In genomic region chr11:13338437-13339069, GRCh38 we compare ENCODE assay signal across 9 cellular contexts.
DNase-seq lines count a peak whose midpoint lies in the region; ATAC-seq, FAIRE-seq and TF ChIP-seq lines count a peak whose summit lies in the region.
"Had no signal": no experiment of that assay in that cellular context is flagged by ENCODE, and none has a peak within 500 bp of the region (broad histone marks: within the 10 kb centered on the region; RNA-seq: fewer than 3 reads in every experiment).

No MANE protein-coding gene starts in this region.

- TF ChIP-seq CTCF in HepG2 (CRISPR knock-in tag; IDR thresholded peaks at IDR 0.05): no peak

- no peaks in the 10 kb centered on the region for H3K79me2 ChIP-seq in HepG2 (ENCODE audit: insufficient read depth, low read length)

- peaks cover 22% of the 10 kb centered on the region for H3K4me1 ChIP-seq in HepG2 (ENCODE audit: insufficient read depth, low read length)

- no peak overlapping the region for H2AFZ ChIP-seq in HepG2 (ENCODE audit: low read length)

- WGBS in HepG2 (ENCODE audit: low lambda C conversion rate): 87% methylated on average over 4 of the region's 8 CpGs

- TF ChIP-seq POLR2A in HepG2 (IDR thresholded peaks at IDR 0.05; ENCODE audit: insufficient read depth in 1 of 2, low read depth in 2 of 2, low read length in 2 of 2): no peak

- peak overlapping the region; percentile 74 for H3K4me3 Mint-ChIP-seq in activated naive CD4-positive, alpha-beta T cell treated with anti-CD3 and anti-CD28 coated beads, Interleukin-2, amount 50 U/mL, for 24 hours
- peak overlapping the region in 1 of 2 donors; percentile 65 for H3K4me3 Mint-ChIP-seq in stimulated activated naive B cell treated with anti-CD40 and anti-IgM and Interleukin-4, amounts not matched to agents 10 μg/mL and 1 μg/mL and 100 μg/mL, for 72 hours

- POLR2A ChIA-PET in HepG2 (lab: Yijun Ruan, JAX): no interaction called here

- CTCF ChIA-PET in HepG2 (lab: Yijun Ruan, JAX; ENCODE audit: low intra/inter-chr PET ratio, low total read pairs): no interaction called here

- H3K36me3 ChIP-seq in HepG2 (replicated peaks in 1 of 2; ENCODE audit: control insufficient read depth in 1 of 2, insufficient read depth in 2 of 2, low read length in 2 of 2): no peaks in the 10 kb centered on the region

- H3K36me3 Mint-ChIP-seq in activated naive CD4-positive, alpha-beta T cell treated with anti-CD3 and anti-CD28 coated beads, Interleukin-2, amount 50 U/mL, for 24 hours: no peaks in the 10 kb centered on the region
- peaks cover 0 to 10% of the 10 kb centered on the region in 2 donors for H3K36me3 Mint-ChIP-seq in stimulated activated naive B cell treated with anti-CD40 and anti-IgM and Interleukin-4, amounts not matched to agents 10 μg/mL and 1 μg/mL and 100 μg/mL, for 72 hours

- ATAC-seq in HepG2 (no peak), GM19328 (IDR thresholded peaks at IDR 0.05; ENCODE audit: unreplicated experiment) (no peak), HG02588 (IDR thresholded peaks at IDR 0.05; ENCODE audit: unreplicated experiment) (no peak)
- ATAC-seq in stimulated activated naive B cell treated with anti-CD40 and anti-IgM and Interleukin-4, amounts not matched to agents 10 μg/mL and 1 μg/mL and 100 μg/mL, for 72 hours (replicated peaks): no peak

- TF ChIP-seq EP300 in HepG2 (IDR thresholded peaks at IDR 0.05; ENCODE audit: low read depth in 2 of 2, low read length in 2 of 2): no peak
- TF ChIP-seq EP300 in HepG2 (CRISPR knock-in tag; IDR thresholded peaks at IDR 0.05; ENCODE audit: borderline replicate concordance): no peak

- BruUV-seq in HepG2 (replicated peaks; lab: Mats Ljungman, UMichigan): no TSS peak

- FAIRE-seq in HepG2 (lab: Jason Lieb, UNC): no peak
- FAIRE-seq: colon had no signal

- H3K4me1 Mint-ChIP-seq in activated naive CD4-positive, alpha-beta T cell treated with anti-CD3 and anti-CD28 coated beads, Interleukin-2, amount 50 U/mL, for 24 hours: peaks cover 69% of the 10 kb centered on the region
- H3K4me1 Mint-ChIP-seq in stimulated activated naive B cell treated with anti-CD40 and anti-IgM and Interleukin-4, amounts not matched to agents 10 μg/mL and 1 μg/mL and 100 μg/mL, for 72 hours: peaks cover 40 to 67% of the 10 kb centered on the region in 2 donors

- H3K27ac ChIP-seq in HepG2 (ENCODE audit: extremely low read length, insufficient read depth, low read length): no peak overlapping the region

- peak overlapping the region; percentile 10; the same call in 1 of the 2 replicates for H3K4me2 ChIP-seq in HepG2 (ENCODE audit: low read depth, low read length)

- H3K4me3 ChIP-seq in HepG2 (replicated peaks in 1 of 3; ENCODE audit: insufficient read depth in 1 of 3, low read depth in 2 of 3, low read length in 3 of 3): no peak overlapping the region

- H3K9me3 ChIP-seq in HepG2 (ENCODE audit: low read length): no peaks in the 10 kb centered on the region

- DNase-seq in A172 (ENCODE audit: low spot score): peak; percentile 82
- peak; percentile 35 for DNase-seq in HPDE6-E6E7 (ENCODE audit: extremely low spot score)
- DNase-seq in HepG2 (ENCODE audit: low spot score): no peak
- DNase-seq in stimulated activated naive B cell treated with anti-CD40 and anti-IgM and Interleukin-4, amounts not matched to agents 10 μg/mL and 1 μg/mL and 100 μg/mL, for 72 hours: no peak
- DNase-seq in DMS114 treated with DMSO at 0.1 percent for 48 hours (lab: John Stamatoyannopoulos, UW; ENCODE audit: unreplicated experiment): no peak

- no peaks in the 10 kb centered on the region for H4K20me1 ChIP-seq in HepG2 (ENCODE audit: insufficient read depth, low read length)

- H3K27me3 Mint-ChIP-seq in activated naive CD4-positive, alpha-beta T cell treated with anti-CD3 and anti-CD28 coated beads, Interleukin-2, amount 50 U/mL, for 24 hours: no peaks in the 10 kb centered on the region
- no peaks in the 10 kb centered on the region for H3K27me3 Mint-ChIP-seq in stimulated activated naive B cell treated with anti-CD40 and anti-IgM and Interleukin-4, amounts not matched to agents 10 μg/mL and 1 μg/mL and 100 μg/mL, for 72 hours

- no peak overlapping the region for H3K9ac ChIP-seq in HepG2 (ENCODE audit: insufficient read depth, low read depth, low read length)

- in situ Hi-C loops in HepG2 (cut with HindIII; ENCODE audit: extremely low pct_ligation_motif_present, low pct_unique_long_range_greater_than_20kb): no loop called here

- intact Hi-C loops in HepG2 (cut with micrococcal nuclease; ENCODE audit: unreplicated experiment): loop anchor here (10.0 kb wide), 1 partner anchor 64 kb away; the partner anchor contains the start of gene BMAL1

- H3K9me3 Mint-ChIP-seq in activated naive CD4-positive, alpha-beta T cell treated with anti-CD3 and anti-CD28 coated beads, Interleukin-2, amount 50 U/mL, for 24 hours: no peaks in the 10 kb centered on the region
- no peaks in the 10 kb centered on the region for H3K9me3 Mint-ChIP-seq in stimulated activated naive B cell treated with anti-CD40 and anti-IgM and Interleukin-4, amounts not matched to agents 10 μg/mL and 1 μg/mL and 100 μg/mL, for 72 hours

- no peak for TF ChIP-seq RAD21 in HepG2 (CRISPR knock-in tag; IDR thresholded peaks at IDR 0.05)

- peak overlapping the region; percentile 76 for H3K27ac Mint-ChIP-seq in activated naive CD4-positive, alpha-beta T cell treated with anti-CD3 and anti-CD28 coated beads, Interleukin-2, amount 50 U/mL, for 24 hours
- H3K27ac Mint-ChIP-seq in stimulated activated naive B cell treated with anti-CD40 and anti-IgM and Interleukin-4, amounts not matched to agents 10 μg/mL and 1 μg/mL and 100 μg/mL, for 72 hours: no peak overlapping the region

- no peaks in the 10 kb centered on the region for H3K27me3 ChIP-seq in HepG2 (ENCODE audit: control insufficient read depth in 1 of 2, insufficient read depth in 2 of 2, low read length in 2 of 2)

TF ChIP-seq in HepG2, 621 proteins besides CTCF, POLR2A, EP300 and RAD21 (continues in another document):
- TF ChIP-seq, protein P1, sequence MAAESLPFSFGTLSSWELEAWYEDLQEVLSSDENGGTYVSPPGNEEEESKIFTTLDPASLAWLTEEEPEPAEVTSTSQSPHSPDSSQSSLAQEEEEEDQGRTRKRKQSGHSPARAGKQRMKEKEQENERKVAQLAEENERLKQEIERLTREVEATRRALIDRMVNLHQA (CRISPR knock-in tag; IDR thresholded peaks at IDR 0.05): no peak
- 0 out of 4 replicates have a peak, but pooled peaks of 1 of the 2 experiments have one; percentile 26 for TF ChIP-seq ATF4 (CRISPR knock-in tag; IDR thresholded peaks at IDR 0.05)

Comparison
In these comparisons a context has a peak if more than half of its experiments do, and no peak if none do; other contexts are left out.
1. DNase-seq: peak in A172 (single experiment) and HPDE6-E6E7 (single experiment); none in HepG2 (single experiment), stimulated activated naive B cell treated with anti-CD40 and anti-IgM and Interleukin-4, amounts not matched to agents 10 μg/mL and 1 μg/mL and 100 μg/mL, for 72 hours (single experiment) and DMS114 treated with DMSO at 0.1 percent for 48 hours (single experiment).